ENCODE assay signal across 17 cellular contexts in the genomic region with DNA sequence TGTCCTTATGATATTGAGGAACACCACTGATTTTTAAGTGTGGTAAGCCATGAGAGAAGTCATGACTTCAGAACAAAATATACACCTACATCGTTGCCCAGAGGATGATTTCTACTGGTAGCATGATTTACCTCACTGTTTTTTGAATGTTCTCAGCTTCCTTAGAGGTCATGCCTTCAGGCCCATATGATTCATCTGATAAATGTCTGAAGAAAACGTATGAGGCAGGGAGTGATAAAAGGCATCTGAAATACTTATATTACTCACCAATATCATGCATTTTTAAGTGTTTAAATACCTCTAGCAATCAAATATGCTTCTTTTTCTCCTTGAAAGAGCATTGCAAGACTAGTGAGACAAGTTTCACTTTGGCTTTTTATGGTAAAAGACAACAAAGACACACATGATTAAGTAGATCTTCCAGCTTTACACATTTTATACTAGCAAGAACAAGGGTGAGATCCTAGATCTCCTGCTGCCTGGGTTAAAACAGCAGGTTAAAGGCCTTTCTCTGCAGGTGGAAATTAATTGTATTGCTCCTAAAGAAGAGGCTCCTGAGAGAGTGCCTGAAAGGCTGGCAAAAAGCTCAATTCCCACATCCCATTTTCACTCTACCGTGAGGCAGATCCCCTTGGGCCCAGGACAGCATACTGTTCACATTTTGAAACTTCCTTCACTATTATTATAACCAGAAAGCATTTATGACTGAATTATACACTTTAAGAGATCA.
DNase-seq lines count a peak whose midpoint lies in the region; ATAC-seq, FAIRE-seq and TF ChIP-seq lines count a peak whose summit lies in the region.
"Had no signal": no experiment of that assay in that cellular context is flagged by ENCODE, and none has a peak within 500 bp of the region (broad histone marks: within the 10 kb centered on the region; RNA-seq: fewer than 3 reads in every experiment).

No MANE protein-coding gene starts in this region.

- no peak for TF ChIP-seq CTCF in RWPE2 (IDR thresholded peaks at IDR 0.05; ENCODE audit: poor library complexity, severe bottlenecking)
- no peak for TF ChIP-seq CTCF in fibroblast of pulmonary artery (IDR thresholded peaks at IDR 0.05; ENCODE audit: low read length, missing control alignments)

- no peaks in the 10 kb centered on the region for H3K36me3 Mint-ChIP-seq in effector memory CD8-positive, alpha-beta T cell (ENCODE audit: insufficient read depth)

- ATAC-seq in RWPE2 (ENCODE audit: low read depth) (peak; percentile 95), HG02981 (IDR thresholded peaks at IDR 0.05; ENCODE audit: unreplicated experiment) (no peak)
- no peak for ATAC-seq in effector memory CD8-positive, alpha-beta T cell (replicated peaks)
- ATAC-seq: pancreas; stimulated activated naive CD8-positive, alpha-beta T cell treated with anti-CD3 and anti-CD28 coated beads, Interleukin-15, amount 100 ng/mL, for 72 hours had no signal

- peak; percentile 97 for FAIRE-seq in H54 (lab: Jason Lieb, UNC)
- FAIRE-seq: GM18507, pancreas had no signal

- no peaks in the 10 kb centered on the region for H3K4me1 Mint-ChIP-seq in effector memory CD8-positive, alpha-beta T cell (ENCODE audit: low read depth in 2 of 2)
- H3K4me1 Mint-ChIP-seq: central memory CD8-positive, alpha-beta T cell; stimulated activated naive CD8-positive, alpha-beta T cell treated with anti-CD3 and anti-CD28 coated beads, Interleukin-15, amount 100 ng/mL, for 72 hours had no signal

- no peaks in the 10 kb centered on the region for H3K9me3 ChIP-seq in RWPE2 (ENCODE audit: severe bottlenecking)
- H3K9me3 ChIP-seq: left ventricle myocardium inferior, pancreas had no signal

- DNase-seq in H54 (ENCODE audit: insufficient read length, low spot score) (peak; percentile 13), RWPE2 (ENCODE audit: low spot score) (no peak), fibroblast of pulmonary artery (ENCODE audit: low read depth) (peak; percentile 50), stromal cell of bone marrow (ENCODE audit: low read depth) (peak; percentile 4), germinal center (ENCODE audit: low spot score) (no peak)
- DNase-seq in effector memory CD8-positive, alpha-beta T cell = no peak
- DNase-seq: activated CD4-positive, CD25-positive, alpha-beta regulatory T cell treated with anti-CD3 and anti-CD28 coated beads, Interleukin-2, amount 50 U/mL, for 72 hours; left ventricle myocardium inferior; NCI-H446 treated with DMSO at 0.1 percent for 48 hours; pancreas; SIG-M5; stimulated activated CD4-positive, alpha-beta T cell treated with anti-CD3 and anti-CD28 coated beads, Interleukin-4, amount 100 ng/mL, for 24 hours; stimulated activated naive CD8-positive, alpha-beta T cell treated with anti-CD3 and anti-CD28 coated beads, Interleukin-15, amount 100 ng/mL, for 72 hours had no signal

- no peaks in the 10 kb centered on the region for H3K27me3 ChIP-seq in RWPE2 (ENCODE audit: insufficient read depth, poor library complexity, severe bottlenecking)
- H3K27me3 ChIP-seq: pancreas had no signal

- H3K27ac ChIP-seq in RWPE2 (ENCODE audit: poor library complexity, severe bottlenecking) = peak overlapping the region; percentile 81
- H3K27ac ChIP-seq: left ventricle myocardium inferior, pancreas had no signal

- H3K36me3 ChIP-seq in RWPE2 (ENCODE audit: low read depth) = no peaks in the 10 kb centered on the region
- H3K36me3 ChIP-seq: left ventricle myocardium inferior, pancreas had no signal

- no peaks in the 10 kb centered on the region for H3K27me3 Mint-ChIP-seq in effector memory CD8-positive, alpha-beta T cell
- H3K27me3 Mint-ChIP-seq: central memory CD8-positive, alpha-beta T cell; stimulated activated naive CD8-positive, alpha-beta T cell treated with anti-CD3 and anti-CD28 coated beads, Interleukin-15, amount 100 ng/mL, for 72 hours had no signal

- peaks cover 23% of the 10 kb centered on the region for H3K4me1 ChIP-seq in RWPE2 (ENCODE audit: insufficient read depth, poor library complexity, severe bottlenecking)
- H3K4me1 ChIP-seq: left ventricle myocardium inferior, pancreas had no signal

- H3K4me3 Mint-ChIP-seq in effector memory CD8-positive, alpha-beta T cell = no peak overlapping the region
- H3K4me3 Mint-ChIP-seq: activated T-helper 1 cell treated with anti-CD3 and anti-CD28 coated beads, Interleukin-12 subunit alpha, Interleukin-12 subunit beta, Interleukin-2, Interleukin-4 antibody, amounts not matched to agents 30 ng/mL and 10 ng/mL and 1 ng/mL, durations not matched to agents 14 hours and 24 hours and 36 hours; central memory CD8-positive, alpha-beta T cell; stimulated activated naive CD8-positive, alpha-beta T cell treated with anti-CD3 and anti-CD28 coated beads, Interleukin-15, amount 100 ng/mL, for 72 hours had no signal

- H3K4me3 ChIP-seq in RWPE2 (ENCODE audit: severe bottlenecking) (no peak overlapping the region), fibroblast of pulmonary artery (replicated peaks; ENCODE audit: low read depth, low read length) (no peak overlapping the region)
- H3K4me3 ChIP-seq: left ventricle myocardium inferior, pancreas had no signal

- H3K27ac Mint-ChIP-seq in effector memory CD8-positive, alpha-beta T cell = no peak overlapping the region
- H3K27ac Mint-ChIP-seq: activated T-helper 1 cell treated with anti-CD3 and anti-CD28 coated beads, Interleukin-12 subunit alpha, Interleukin-12 subunit beta, Interleukin-2, Interleukin-4 antibody, amounts not matched to agents 30 ng/mL and 10 ng/mL and 1 ng/mL, durations not matched to agents 14 hours and 24 hours and 36 hours; stimulated activated naive CD8-positive, alpha-beta T cell treated with anti-CD3 and anti-CD28 coated beads, Interleukin-15, amount 100 ng/mL, for 72 hours had no signal

- peaks cover 0 to 8% of the 10 kb centered on the region in 2 donors for H3K9me3 Mint-ChIP-seq in effector memory CD8-positive, alpha-beta T cell
- H3K9me3 Mint-ChIP-seq: central memory CD8-positive, alpha-beta T cell had no signal

- TF ChIP-seq POLR2A in H54 (IDR thresholded peaks at IDR 0.05; ENCODE audit: low read depth, low read length) = no peak

Comparison
In these comparisons a context has a peak if more than half of its experiments do, and no peak if none do; other contexts are left out.
1. DNase-seq: peak in H54 (single experiment), fibroblast of pulmonary artery (single experiment) and stromal cell of bone marrow (single experiment); none in RWPE2 (single experiment), germinal center (single experiment) and effector memory CD8-positive, alpha-beta T cell (0 of 3).